In genomic region chrX:32448945-32449344, GRCh38 we compare ENCODE assay signal across 11 cellular contexts.
DNase-seq lines count a peak whose midpoint lies in the region; ATAC-seq and TF ChIP-seq lines count a peak whose summit lies in the region.
"Had no signal": no experiment of that assay in that cellular context is flagged by ENCODE, and none has a peak within 500 bp of the region (broad histone marks: within the 10 kb centered on the region; RNA-seq: fewer than 3 reads in every experiment).

No MANE protein-coding gene starts in this region.

- 39 to 49% methylated on average over 2 of the region's 2 CpGs for WGBS in testis, 2 donors

- no peaks in the 10 kb centered on the region for H3K36me3 ChIP-seq in testis (ENCODE audit: low read depth, missing control alignments)

- no peak for TF ChIP-seq CTCF in testis (IDR thresholded peaks at IDR 0.05)

- no peaks in the 10 kb centered on the region for H3K36me3 Mint-ChIP-seq in T-helper 2 cell treated with Interferon-gamma antibody and Interleukin-4, amounts not matched to agents 5 μg/mL and 100 μg/mL, for 36 hours (ENCODE audit: low read depth)

- no peak for TF ChIP-seq POLR2A in testis (IDR thresholded peaks at IDR 0.05)

- no peaks in the 10 kb centered on the region for H3K27me3 ChIP-seq in testis

- H3K4me1 Mint-ChIP-seq in T-helper 2 cell treated with Interferon-gamma antibody and Interleukin-4, amounts not matched to agents 5 μg/mL and 100 μg/mL, for 36 hours (ENCODE audit: low read depth), result peaks cover 11% of the 10 kb centered on the region

- no peak for DNase-seq in T-helper 2 cell treated with Interferon-gamma antibody and Interleukin-4, amounts not matched to agents 5 μg/mL and 100 μg/mL, for 36 hours (ENCODE audit: low spot score)
- DNase-seq in KG1 (lab: John Stamatoyannopoulos, UW) (no peak), left lobe of liver (ENCODE audit: low spot score) (no peak), testis (no peak)
- DNase-seq: left cardiac atrium, SIG-M5 had no signal

- no peaks in the 10 kb centered on the region for H3K4me1 ChIP-seq in testis

- peak; percentile 70 for ATAC-seq in GM18502 (IDR thresholded peaks at IDR 0.05; ENCODE audit: poor library complexity, unreplicated experiment)
- peak; percentile 54 for ATAC-seq in GM21367 (IDR thresholded peaks at IDR 0.05; ENCODE audit: unreplicated experiment)
- peak; percentile 81 for ATAC-seq in HG03108 (IDR thresholded peaks at IDR 0.05; ENCODE audit: unreplicated experiment)
- ATAC-seq in HG03280 (IDR thresholded peaks at IDR 0.05; ENCODE audit: unreplicated experiment), result no peak
- no peak for ATAC-seq in left lobe of liver
- ATAC-seq: left cardiac atrium had no signal

- intact Hi-C loops in testis (cut with DNase I; ENCODE audit: low total_unique reads), result no loop called here

- H3K27ac Mint-ChIP-seq in T-helper 2 cell treated with Interferon-gamma antibody and Interleukin-4, amounts not matched to agents 5 μg/mL and 100 μg/mL, for 36 hours, result peak overlapping the region; percentile 82

- H3K27me3 Mint-ChIP-seq in T-helper 2 cell treated with Interferon-gamma antibody and Interleukin-4, amounts not matched to agents 5 μg/mL and 100 μg/mL, for 36 hours (ENCODE audit: low read depth), result no peaks in the 10 kb centered on the region

- H3K4me3 ChIP-seq in testis, result no peak overlapping the region

- H3K4me3 Mint-ChIP-seq in T-helper 2 cell treated with Interferon-gamma antibody and Interleukin-4, amounts not matched to agents 5 μg/mL and 100 μg/mL, for 36 hours, result peak overlapping the region; percentile 66

- no peak overlapping the region for H3K27ac ChIP-seq in testis
- H3K27ac ChIP-seq: epithelial cell of prostate had no signal

- peaks cover 6% of the 10 kb centered on the region for H3K9me3 Mint-ChIP-seq in T-helper 2 cell treated with Interferon-gamma antibody and Interleukin-4, amounts not matched to agents 5 μg/mL and 100 μg/mL, for 36 hours

- H3K9me3 ChIP-seq in testis, result no peaks in the 10 kb centered on the region

Comparison
In these comparisons a context has a peak if more than half of its experiments do, and no peak if none do; other contexts are left out.
1. ATAC-seq: peak in GM18502 (single experiment), GM21367 (single experiment) and HG03108 (single experiment); none in HG03280 (single experiment) and left lobe of liver (single experiment).